ENCODE assay signal across 8 cellular contexts in the genomic region with DNA sequence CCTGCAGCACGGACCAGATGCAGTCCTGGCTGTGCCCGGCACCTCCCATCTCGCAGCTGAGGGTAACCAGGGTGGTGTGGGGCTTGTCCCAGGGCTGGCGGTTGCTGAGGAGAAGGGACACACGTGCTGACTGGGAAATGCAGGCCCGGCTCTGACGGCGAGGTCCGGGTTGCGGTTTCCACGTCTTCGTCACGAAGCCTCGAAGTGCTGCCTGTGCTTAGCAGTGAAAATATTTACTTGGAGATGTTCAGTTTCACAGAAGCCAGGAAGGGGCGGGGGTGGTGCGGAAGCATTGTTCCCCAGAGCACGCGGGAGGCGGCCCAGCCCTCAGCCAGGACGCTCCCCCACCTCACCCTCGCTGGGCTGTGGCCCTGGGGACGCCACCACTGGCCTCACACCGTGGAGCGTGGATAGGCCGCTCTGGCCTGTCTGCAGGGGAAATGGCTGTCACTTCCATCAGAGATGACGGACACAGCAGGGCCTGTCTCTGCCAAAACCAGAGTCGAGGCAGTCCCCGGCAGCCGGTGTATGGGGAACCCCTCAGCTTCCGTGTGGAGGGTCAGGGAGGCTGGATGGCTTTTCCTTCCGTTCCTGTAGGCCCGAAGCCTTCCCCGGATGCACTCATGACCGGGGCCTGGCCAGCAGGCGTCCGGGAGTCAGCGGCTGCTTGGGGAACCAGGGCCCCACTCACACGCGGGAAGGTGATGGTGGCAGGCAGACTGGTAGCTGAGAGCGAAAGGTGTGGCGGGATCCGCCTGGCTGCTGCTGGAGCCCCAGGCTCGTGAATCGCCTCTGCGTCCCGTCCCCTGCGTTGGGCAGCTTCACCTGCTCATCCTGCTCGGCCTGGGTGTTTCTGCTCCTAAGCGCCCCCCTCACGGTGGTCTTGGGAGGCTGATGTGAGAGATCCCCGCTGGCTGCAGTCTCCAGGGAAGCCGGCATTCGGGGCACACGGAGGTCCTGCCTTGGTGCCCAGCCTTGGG. TPM values are rescaled to one million over a fixed set of nuclear protein-coding genes. Genes with fewer than 3 reads are reported as not detected.
DNase-seq lines count a peak whose midpoint lies in the region; ATAC-seq and TF ChIP-seq lines count a peak whose summit lies in the region.

No MANE protein-coding gene starts in this region.

- no peaks in the 10 kb centered on the region for H3K9me2 ChIP-seq in GM23338 (ENCODE audit: insufficient read depth)

- ATAC-seq in GM23338 (peak; percentile 41), GM18870 (IDR thresholded peaks at IDR 0.05; ENCODE audit: unreplicated experiment) (no peak), HG02642 (IDR thresholded peaks at IDR 0.05; ENCODE audit: poor library complexity, unreplicated experiment) (no peak)

- H2AFZ ChIP-seq in GM23338 = no peak overlapping the region

- H3K4me1 Mint-ChIP-seq in GM23338 = no peaks in the 10 kb centered on the region
- H3K4me1 Mint-ChIP-seq in activated T-helper 1 cell treated with anti-CD3 and anti-CD28 coated beads, Interleukin-12 subunit alpha, Interleukin-12 subunit beta, Interleukin-2, Interleukin-4 antibody, amounts not matched to agents 30 ng/mL and 10 ng/mL and 1 ng/mL, durations not matched to agents 14 hours and 24 hours and 36 hours (ENCODE audit: low read depth) = no peaks in the 10 kb centered on the region

- no peaks in the 10 kb centered on the region for H3K36me3 Mint-ChIP-seq in GM23338 (ENCODE audit: low read depth)
- H3K36me3 Mint-ChIP-seq in activated T-helper 1 cell treated with anti-CD3 and anti-CD28 coated beads, Interleukin-12 subunit alpha, Interleukin-12 subunit beta, Interleukin-2, Interleukin-4 antibody, amounts not matched to agents 30 ng/mL and 10 ng/mL and 1 ng/mL, durations not matched to agents 14 hours and 24 hours and 36 hours (ENCODE audit: low read depth) = no peaks in the 10 kb centered on the region

- no peaks in the 10 kb centered on the region for H3K9me3 ChIP-seq in left ventricle myocardium inferior (replicated peaks)

- H3K27ac Mint-ChIP-seq in GM23338 = no peak overlapping the region
- no peak overlapping the region for H3K27ac Mint-ChIP-seq in activated T-helper 1 cell treated with anti-CD3 and anti-CD28 coated beads, Interleukin-12 subunit alpha, Interleukin-12 subunit beta, Interleukin-2, Interleukin-4 antibody, amounts not matched to agents 30 ng/mL and 10 ng/mL and 1 ng/mL, durations not matched to agents 14 hours and 24 hours and 36 hours

- H3K4me2 ChIP-seq in GM23338 = no peak overlapping the region

- TF ChIP-seq CTCF in GM23338 (conservative IDR thresholded peaks at IDR 0.05; ENCODE audit: low read depth in 2 of 2) = no peak
- no peak for TF ChIP-seq CTCF in left ventricle myocardium inferior (IDR thresholded peaks at IDR 0.05; ENCODE audit: borderline replicate concordance)

- intact Hi-C loops in activated T-helper 1 cell treated with anti-CD3 and anti-CD28 coated beads, Interleukin-12 subunit alpha, Interleukin-12 subunit beta, Interleukin-2, Interleukin-4 antibody, amounts not matched to agents 30 ng/mL and 10 ng/mL and 1 ng/mL, durations not matched to agents 14 hours and 24 hours and 36 hours (cut with micrococcal nuclease) = no loop called here
- intact Hi-C loops in left ventricle myocardium inferior (cut with micrococcal nuclease) = no loop called here

- H3K4me3 ChIP-seq in GM23338 (no peak overlapping the region), left ventricle myocardium inferior (no peak overlapping the region)

- no peaks in the 10 kb centered on the region for H4K20me1 ChIP-seq in GM23338 (replicated peaks; ENCODE audit: insufficient read depth)

- H3K36me3 ChIP-seq in GM23338 (ENCODE audit: insufficient read depth) = no peaks in the 10 kb centered on the region
- no peaks in the 10 kb centered on the region for H3K36me3 ChIP-seq in left ventricle myocardium inferior

- H3K79me2 ChIP-seq in GM23338 (replicated peaks; ENCODE audit: insufficient read depth) = peaks cover 7% of the 10 kb centered on the region

- H3F3A ChIP-seq in GM23338 (replicated peaks; ENCODE audit: low read depth) = no peaks in the 10 kb centered on the region

- no peak overlapping the region for H3K27ac ChIP-seq in GM23338 (ENCODE audit: low read depth)
- H3K27ac ChIP-seq in left ventricle myocardium inferior (replicated peaks) = peak overlapping the region; percentile 94

- H3K9me3 Mint-ChIP-seq in GM23338 = no peaks in the 10 kb centered on the region
- H3K9me3 Mint-ChIP-seq in activated T-helper 1 cell treated with anti-CD3 and anti-CD28 coated beads, Interleukin-12 subunit alpha, Interleukin-12 subunit beta, Interleukin-2, Interleukin-4 antibody, amounts not matched to agents 30 ng/mL and 10 ng/mL and 1 ng/mL, durations not matched to agents 14 hours and 24 hours and 36 hours = no peaks in the 10 kb centered on the region

- no peaks in the 10 kb centered on the region for H3K4me1 ChIP-seq in GM23338 (ENCODE audit: insufficient read depth)
- peaks cover 70% of the 10 kb centered on the region for H3K4me1 ChIP-seq in left ventricle myocardium inferior

- no peak overlapping the region for H3K4me3 Mint-ChIP-seq in GM23338
- no peak overlapping the region for H3K4me3 Mint-ChIP-seq in activated T-helper 1 cell treated with anti-CD3 and anti-CD28 coated beads, Interleukin-12 subunit alpha, Interleukin-12 subunit beta, Interleukin-2, Interleukin-4 antibody, amounts not matched to agents 30 ng/mL and 10 ng/mL and 1 ng/mL, durations not matched to agents 14 hours and 24 hours and 36 hours

- no peaks in the 10 kb centered on the region for H3K27me3 ChIP-seq in GM23338 (ENCODE audit: insufficient read depth)
- H3K27me3 ChIP-seq in left ventricle myocardium inferior (ENCODE audit: low read depth) = no peaks in the 10 kb centered on the region

- peaks cover 11% of the 10 kb centered on the region for H3K27me3 Mint-ChIP-seq in GM23338 (ENCODE audit: insufficient read depth, low read depth, poor library complexity)
- peaks cover 2% of the 10 kb centered on the region for H3K27me3 Mint-ChIP-seq in activated T-helper 1 cell treated with anti-CD3 and anti-CD28 coated beads, Interleukin-12 subunit alpha, Interleukin-12 subunit beta, Interleukin-2, Interleukin-4 antibody, amounts not matched to agents 30 ng/mL and 10 ng/mL and 1 ng/mL, durations not matched to agents 14 hours and 24 hours and 36 hours (ENCODE audit: insufficient read depth)

- DNase-seq in GM23338 (ENCODE audit: low spot score) (no peak), left ventricle myocardium inferior (peak; percentile 85), NCI-H1105 treated with DMSO at 0.1 percent for 48 hours (lab: John Stamatoyannopoulos, UW) (no peak)
- peak; percentile 39 for DNase-seq in activated T-helper 1 cell treated with anti-CD3 and anti-CD28 coated beads, Interleukin-12 subunit alpha, Interleukin-12 subunit beta, Interleukin-2, Interleukin-4 antibody, amounts not matched to agents 30 ng/mL and 10 ng/mL and 1 ng/mL, durations not matched to agents 14 hours and 24 hours and 36 hours (ENCODE audit: low spot score)
- peak; percentile 24 to 37 for DNase-seq in stimulated activated CD4-positive, alpha-beta T cell treated with anti-CD3 and anti-CD28 coated beads, Interleukin-1b, Interleukin-23, amount 100 ng/mL, for 4 hours (ENCODE audit: low read depth in 2 of 2)
- DNase-seq in effector CD8-positive, alpha-beta T cell (lab: John Stamatoyannopoulos, UW) = no peak

TF ChIP-seq in GM23338, 12 proteins besides CTCF, POLR2A, EP300 and RAD21 (continues in another document):
- TF ChIP-seq CREB1 (CRISPR knock-in tag; IDR thresholded peaks at IDR 0.05; ENCODE audit: low read depth) = no peak

RNA-seq across cellular contexts. Expression of gene POFUT2, which starts 14.7 kb away (rescaled TPM):
- 34.5 and 36.2 TPM in 2 replicates for total RNA-seq in GM23338 (2014; rRNA removed; shearing (Covaris generic))
- 10.9 and 12.1 TPM in 2 replicates for polyA plus RNA-seq in GM23338 (2016; fragmentation: Nextera tagmentation; extraction: Ambion mirVana)
- 14.3 and 17.6 TPM in 2 replicates for total RNA-seq in activated T-helper 1 cell treated with anti-CD3 and anti-CD28 coated beads, Interleukin-12 subunit alpha, Interleukin-12 subunit beta, Interleukin-2, Interleukin-4 antibody, amounts not matched to agents 30 ng/mL and 10 ng/mL and 1 ng/mL, durations not matched to agents 14 hours and 24 hours and 36 hours
- total RNA-seq in left ventricle myocardium inferior = 20.9 TPM

Comparison
In these comparisons a context has a peak if more than half of its experiments do, and no peak if none do; other contexts are left out.
1. DNase-seq: peak in activated T-helper 1 cell treated with anti-CD3 and anti-CD28 coated beads, Interleukin-12 subunit alpha, Interleukin-12 subunit beta, Interleukin-2, Interleukin-4 antibody, amounts not matched to agents 30 ng/mL and 10 ng/mL and 1 ng/mL, durations not matched to agents 14 hours and 24 hours and 36 hours (single experiment), left ventricle myocardium inferior (single experiment) and stimulated activated CD4-positive, alpha-beta T cell treated with anti-CD3 and anti-CD28 coated beads, Interleukin-1b, Interleukin-23, amount 100 ng/mL, for 4 hours (2 of 2); none in GM23338 (single experiment), NCI-H1105 treated with DMSO at 0.1 percent for 48 hours (single experiment) and effector CD8-positive, alpha-beta T cell (single experiment).